In genomic region chr1:155001688-155002474, GRCh38 we compare ENCODE assay signal across 1 cellular context.
TF ChIP-seq lines count a peak whose summit lies in the region.

No MANE protein-coding gene starts in this region.

TF ChIP-seq in WTC11, 78 proteins besides CTCF, POLR2A, EP300 and RAD21 (continued from another document):
- peak; percentile 64 for TF ChIP-seq PRDM15 (CRISPR knock-in tag; IDR thresholded peaks at IDR 0.05)
- TF ChIP-seq USF1 (CRISPR knock-in tag; IDR thresholded peaks at IDR 0.05) = no peak
- no peak for TF ChIP-seq E2F4 (CRISPR knock-in tag; IDR thresholded peaks at IDR 0.05; ENCODE audit: borderline replicate concordance, low read depth)
- TF ChIP-seq AR (CRISPR knock-in tag; IDR thresholded peaks at IDR 0.05) = no peak
TF ChIP-seq in WTC11: peak in this region for 6.
